In genomic region chr3:196689941-196690660, GRCh38 we compare ENCODE assay signal across 1 cellular context.
TF ChIP-seq lines count a peak whose summit lies in the region.

No MANE protein-coding gene starts in this region.

TF ChIP-seq in K562, 482 proteins besides CTCF, POLR2A, EP300 and RAD21:
- TF ChIP-seq ESRRA (IDR thresholded peaks at IDR 0.05; ENCODE audit: borderline replicate concordance, low read depth) (no peak), CEBPB (tag; IDR thresholded peaks at IDR 0.05) (peak; percentile 26; the same call in 1 of the 2 replicates)
